In genomic region chr22:41528938-41529561, GRCh38 we compare ENCODE assay signal across 1 cellular context.
TF ChIP-seq lines count a peak whose summit lies in the region.

No MANE protein-coding gene starts in this region.

TF ChIP-seq in HepG2, 621 proteins besides CTCF, POLR2A, EP300 and RAD21 (continued from another document):
- TF ChIP-seq HIC2 (CRISPR knock-in tag; IDR thresholded peaks at IDR 0.05; ENCODE audit: low read depth) = peak; percentile 39; the same call in 1 of the 2 replicates
- TF ChIP-seq SKIL (CRISPR knock-in tag; IDR thresholded peaks at IDR 0.05; ENCODE audit: borderline replicate concordance) = 0 out of 2 replicates have a peak, but pooled peaks have one; percentile 27
- TF ChIP-seq ZNF792 (CRISPR knock-in tag; IDR thresholded peaks at IDR 0.05) = no peak
- TF ChIP-seq NKX3-1 (CRISPR knock-in tag; IDR thresholded peaks at IDR 0.05) = no peak
- peak; percentile 55 for TF ChIP-seq ZNF263 (CRISPR knock-in tag; IDR thresholded peaks at IDR 0.05)
- TF ChIP-seq ESRRA (CRISPR knock-in tag; IDR thresholded peaks at IDR 0.05; ENCODE audit: low read depth) = peak; percentile 93
- TF ChIP-seq SALL1 (CRISPR knock-in tag; IDR thresholded peaks at IDR 0.05) = peak; percentile 43; the same call in 1 of the 2 replicates
- TF ChIP-seq, protein P1, sequence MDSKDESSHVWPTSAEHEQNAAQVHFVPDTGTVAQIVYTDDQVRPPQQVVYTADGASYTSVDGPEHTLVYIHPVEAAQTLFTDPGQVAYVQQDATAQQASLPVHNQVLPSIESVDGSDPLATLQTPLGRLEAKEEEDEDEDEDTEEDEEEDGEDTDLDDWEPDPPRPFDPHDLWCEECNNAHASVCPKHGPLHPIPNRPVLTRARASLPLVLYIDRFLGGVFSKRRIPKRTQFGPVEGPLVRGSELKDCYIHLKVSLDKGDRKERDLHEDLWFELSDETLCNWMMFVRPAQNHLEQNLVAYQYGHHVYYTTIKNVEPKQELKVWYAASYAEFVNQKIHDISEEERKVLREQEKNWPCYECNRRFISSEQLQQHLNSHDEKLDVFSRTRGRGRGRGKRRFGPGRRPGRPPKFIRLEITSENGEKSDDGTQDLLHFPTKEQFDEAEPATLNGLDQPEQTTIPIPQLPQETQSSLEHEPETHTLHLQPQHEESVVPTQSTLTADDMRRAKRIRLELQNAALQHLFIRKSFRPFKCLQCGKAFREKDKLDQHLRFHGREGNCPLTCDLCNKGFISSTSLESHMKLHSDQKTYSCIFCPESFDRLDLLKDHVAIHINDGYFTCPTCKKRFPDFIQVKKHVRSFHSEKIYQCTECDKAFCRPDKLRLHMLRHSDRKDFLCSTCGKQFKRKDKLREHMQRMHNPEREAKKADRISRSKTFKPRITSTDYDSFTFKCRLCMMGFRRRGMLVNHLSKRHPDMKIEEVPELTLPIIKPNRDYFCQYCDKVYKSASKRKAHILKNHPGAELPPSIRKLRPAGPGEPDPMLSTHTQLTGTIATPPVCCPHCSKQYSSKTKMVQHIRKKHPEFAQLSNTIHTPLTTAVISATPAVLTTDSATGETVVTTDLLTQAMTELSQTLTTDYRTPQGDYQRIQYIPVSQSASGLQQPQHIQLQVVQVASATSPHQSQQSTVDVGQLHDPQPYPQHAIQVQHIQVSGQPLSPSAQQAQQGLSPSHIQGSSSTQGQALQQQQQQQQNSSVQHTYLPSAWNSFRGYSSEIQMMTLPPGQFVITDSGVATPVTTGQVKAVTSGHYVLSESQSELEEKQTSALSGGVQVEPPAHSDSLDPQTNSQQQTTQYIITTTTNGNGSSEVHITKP (CRISPR knock-in tag; IDR thresholded peaks at IDR 0.05; ENCODE audit: low read depth) = no peak
